8 cellular contexts compared by ENCODE assay signal in genomic region chr3:10344147-10344943, GRCh38. TPM values are rescaled to one million over a fixed set of nuclear protein-coding genes. Genes with fewer than 3 reads are reported as not detected.
DNase-seq lines count a peak whose midpoint lies in the region; ATAC-seq and TF ChIP-seq lines count a peak whose summit lies in the region.

No MANE protein-coding gene starts in this region.

- no peaks in the 10 kb centered on the region for H3K36me3 Mint-ChIP-seq in mesothelial cell of epicardium

- no peak overlapping the region for H3K4me3 Mint-ChIP-seq in mesothelial cell of epicardium

- TF ChIP-seq CTCF in GM10266 (IDR thresholded peaks at IDR 0.05; ENCODE audit: control insufficient read depth, insufficient read depth, low read depth, missing control alignments) (peak; percentile 82), mesothelial cell of epicardium (IDR thresholded peaks at IDR 0.05; ENCODE audit: unreplicated experiment) (peak; percentile 88)

- DNase-seq in GM10266 (ENCODE audit: extremely low spot score) (peak; percentile 79), NCI-H1092 treated with DMSO at 0.1 percent for 48 hours (lab: John Stamatoyannopoulos, UW) (peak; percentile 21), dermis blood vessel endothelial cell (peak; percentile 77), mesothelial cell of epicardium (ENCODE audit: low spot score in 2 of 2, unreplicated experiment in 2 of 2) (peak in 1 of 2 experiments; percentile 64)
- peak; percentile 42 to 55 for DNase-seq in activated CD4-positive, alpha-beta T cell treated with anti-CD3 and anti-CD28 coated beads, Interleukin-2, amount 50 U/mL, for 4 hours
- DNase-seq in stimulated activated CD8-positive, alpha-beta memory T cell treated with anti-CD3 and anti-CD28 coated beads, Interleukin-7, amount 100 ng/mL, for 4 hours (ENCODE audit: low read depth in 2 of 2), result peak; percentile 23 to 26

- H3K9me3 Mint-ChIP-seq in mesothelial cell of epicardium, result no peaks in the 10 kb centered on the region

- no peak overlapping the region for H3K27ac Mint-ChIP-seq in mesothelial cell of epicardium

- no peaks in the 10 kb centered on the region for H3K4me1 Mint-ChIP-seq in mesothelial cell of epicardium

- ATAC-seq in HG03175 (IDR thresholded peaks at IDR 0.05; ENCODE audit: unreplicated experiment) (no peak), HG03025 (IDR thresholded peaks at IDR 0.05; ENCODE audit: low FRiP score, unreplicated experiment) (no peak)

- peaks cover 17% of the 10 kb centered on the region for H3K27me3 Mint-ChIP-seq in mesothelial cell of epicardium (ENCODE audit: low read depth)

RNA-seq across cellular contexts. Expression of gene SEC13, which starts 23.4 kb away (rescaled TPM):
- 262 and 311 TPM in 2 replicates for total RNA-seq in dermis blood vessel endothelial cell
- 138 to 146 TPM (median 138 TPM) in 3 replicates for total RNA-seq in mesothelial cell of epicardium

RNA-seq across cellular contexts. Expression of gene GHRL, which starts 51.6 kb away (rescaled TPM):
- 0.19 and 0.68 TPM in 2 replicates for total RNA-seq in dermis blood vessel endothelial cell
- 0.73 to 1.9 TPM (median 0.96 TPM) in 3 replicates for total RNA-seq in mesothelial cell of epicardium
